Comparison of ENCODE assay signal across 7 cellular contexts in the genomic region with DNA sequence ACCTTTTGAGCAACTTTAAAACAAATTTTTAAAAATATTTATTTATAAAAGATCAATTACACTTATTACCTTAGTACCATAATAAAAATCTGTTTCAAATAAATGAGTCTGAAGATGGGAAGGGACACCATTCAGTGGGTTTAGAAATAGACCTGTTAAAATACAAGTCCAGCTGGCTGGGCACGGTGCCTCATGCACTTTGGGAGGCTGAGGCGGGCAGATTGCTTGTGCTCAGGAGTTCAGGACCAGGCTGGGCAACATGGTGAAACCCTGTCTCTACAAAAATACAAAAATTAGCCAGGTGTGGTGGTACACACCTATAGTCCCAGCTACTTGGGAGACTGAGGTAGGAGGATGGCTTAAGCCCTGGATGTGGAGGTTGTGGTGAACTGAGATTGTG.
"Had no signal": no experiment of that assay in that cellular context is flagged by ENCODE, and none has a peak within 500 bp of the region (broad histone marks: within the 10 kb centered on the region; RNA-seq: fewer than 3 reads in every experiment).

No MANE protein-coding gene starts in this region.

- H3K27ac ChIP-seq: GM23248 had no signal

- H3K9ac ChIP-seq: GM23248 had no signal

- H2AFZ ChIP-seq: GM23248 had no signal

- ATAC-seq: HCT116 had no signal

- H3K4me3 ChIP-seq: GM23248, HAP-1 had no signal

- H3K9me3 ChIP-seq: HAP-1 had no signal

- DNase-seq: GM23248, GOT3, H7, HFFc6, IMR-90 had no signal

- H3K36me3 ChIP-seq: HAP-1 had no signal
